In genomic region chr1:218349365-218350021, GRCh38 we compare ENCODE assay signal across 11 cellular contexts. TPM values are rescaled to one million over a fixed set of nuclear protein-coding genes. Genes with fewer than 3 reads are reported as not detected.
DNase-seq lines count a peak whose midpoint lies in the region; ATAC-seq, FAIRE-seq and TF ChIP-seq lines count a peak whose summit lies in the region.
"Had no signal": no experiment of that assay in that cellular context is flagged by ENCODE, and none has a peak within 500 bp of the region (broad histone marks: within the 10 kb centered on the region; RNA-seq: fewer than 3 reads in every experiment).

No MANE protein-coding gene starts in this region.

- H3K4me1 Mint-ChIP-seq in astrocyte (ENCODE audit: low read depth, unreplicated experiment) = peaks cover 22% of the 10 kb centered on the region

- peaks cover 47% of the 10 kb centered on the region for H4K20me1 ChIP-seq in astrocyte (ENCODE audit: insufficient read depth, low read length)

- H3K9me3 Mint-ChIP-seq in astrocyte (ENCODE audit: unreplicated experiment) = no peaks in the 10 kb centered on the region
- H3K9me3 Mint-ChIP-seq: activated T-cell treated with anti-CD3 and anti-CD28 coated beads, Interleukin-2, amount 50 U/mL, for 24 hours had no signal

- H3K27me3 Mint-ChIP-seq in astrocyte (ENCODE audit: low read depth, unreplicated experiment) = no peaks in the 10 kb centered on the region

- H3K27me3 ChIP-seq in astrocyte (ENCODE audit: insufficient read depth, low read length) (no peaks in the 10 kb centered on the region), stomach smooth muscle (ENCODE audit: control insufficient read depth in 1 of 2, insufficient read depth in 2 of 2, low read length in 2 of 2) (no peaks in the 10 kb centered on the region)

- in situ Hi-C loops in KBM-7 (cut with MboI; ENCODE audit: low pct_unique_long_range_greater_than_20kb, low sequenced_read_pairs) = no loop called here

- H3K4me2 ChIP-seq in astrocyte (ENCODE audit: low read length) = peak overlapping the region; percentile 94

- DNase-seq in M059J (ENCODE audit: low read depth) = peak; percentile 56
- peak; percentile 47 for DNase-seq in astrocyte (ENCODE audit: low read depth)
- DNase-seq in lung microvascular endothelial cell (ENCODE audit: low read depth in 2 of 2) = peak; percentile 32 to 48
- DNase-seq in KBM-7 = no peak
- no peak for DNase-seq in NCI-H1694 treated with DMSO at 0.1 percent for 48 hours (lab: John Stamatoyannopoulos, UW)
- no peak for DNase-seq in SW 1271 (lab: John Stamatoyannopoulos, UW)
- DNase-seq: activated T-cell treated with anti-CD3 and anti-CD28 coated beads, Interleukin-2, amount 50 U/mL, for 24 hours; NCI-H146 had no signal

- H3K4me1 ChIP-seq in astrocyte (ENCODE audit: insufficient read depth, low read length) (peaks cover 26% of the 10 kb centered on the region), stomach smooth muscle (ENCODE audit: control insufficient read depth, insufficient read depth, low read length) (peaks cover 22% of the 10 kb centered on the region)

- no peak for ATAC-seq in HG03439 (IDR thresholded peaks at IDR 0.05; ENCODE audit: unreplicated experiment)

- H3K4me3 ChIP-seq in astrocyte (ENCODE audit: insufficient read depth, low read depth, low read length) = peak overlapping the region; percentile 96
- peak overlapping the region; percentile 94 to 96 for H3K4me3 ChIP-seq in stomach smooth muscle (ENCODE audit: low read length in 2 of 2)

- peak overlapping the region; percentile 99 for H3K9ac ChIP-seq in astrocyte (ENCODE audit: low read length)
- peak overlapping the region; percentile 6 to 87 for H3K9ac ChIP-seq in stomach smooth muscle (ENCODE audit: low read length in 2 of 2)

- H3K9me3 ChIP-seq in astrocyte (ENCODE audit: insufficient read depth, low read depth, low read length) (no peaks in the 10 kb centered on the region), stomach smooth muscle (ENCODE audit: control insufficient read depth in 2 of 2, low read length in 2 of 2) (no peaks in the 10 kb centered on the region)

- no peak for FAIRE-seq in astrocyte (lab: Jason Lieb, UNC)
- FAIRE-seq: bronchial epithelial cell had no signal

- H3K4me3 Mint-ChIP-seq in astrocyte (ENCODE audit: unreplicated experiment) = no peak overlapping the region
- H3K4me3 Mint-ChIP-seq: activated T-cell treated with anti-CD3 and anti-CD28 coated beads, Interleukin-2, amount 50 U/mL, for 24 hours had no signal

- no peak for TF ChIP-seq CTCF in astrocyte (IDR thresholded peaks at IDR 0.05; ENCODE audit: insufficient read depth, low read depth, low read length)

- H3K27ac ChIP-seq in astrocyte (ENCODE audit: low read depth, low read length) (peak overlapping the region; percentile 91), stomach smooth muscle (ENCODE audit: low read length) (peak overlapping the region; percentile 86)

- H2AFZ ChIP-seq in astrocyte (ENCODE audit: low read depth, low read length) = no peak overlapping the region

- H3K27ac Mint-ChIP-seq in astrocyte (ENCODE audit: unreplicated experiment) = peak overlapping the region; percentile 99
- H3K27ac Mint-ChIP-seq: activated T-cell treated with anti-CD3 and anti-CD28 coated beads, Interleukin-2, amount 50 U/mL, for 24 hours had no signal

- H3K36me3 ChIP-seq in astrocyte (ENCODE audit: insufficient read depth, low read length) (peaks cover 6% of the 10 kb centered on the region), stomach smooth muscle (ENCODE audit: control insufficient read depth in 2 of 2, insufficient read depth in 2 of 2, low read length in 2 of 2) (no peaks in the 10 kb centered on the region)

- peaks cover 99% of the 10 kb centered on the region for H3K79me2 ChIP-seq in astrocyte (ENCODE audit: insufficient read depth, low read length)

- H3K36me3 Mint-ChIP-seq in astrocyte (ENCODE audit: low read depth, unreplicated experiment) = peaks cover 30% of the 10 kb centered on the region

RNA-seq across cellular contexts. Expression of gene TGFB2, which starts 4.4 kb away (rescaled TPM):
- 50.4 and 74.2 TPM in 2 replicates for total RNA-seq in M059J (2014; rRNA removed; shearing (Covaris generic))
- total RNA-seq in astrocyte = 308 and 330 TPM in 2 replicates
- 13.5 and 122 TPM in 2 replicates for total RNA-seq in lung microvascular endothelial cell

Comparison
In these comparisons a context has a peak if more than half of its experiments do, and no peak if none do; other contexts are left out.
1. DNase-seq: peak in M059J (single experiment), astrocyte (single experiment) and lung microvascular endothelial cell (2 of 2); none in KBM-7 (single experiment), NCI-H1694 treated with DMSO at 0.1 percent for 48 hours (single experiment) and SW 1271 (0 of 2).